ENCODE assay signal across 16 cellular contexts in the genomic region with DNA sequence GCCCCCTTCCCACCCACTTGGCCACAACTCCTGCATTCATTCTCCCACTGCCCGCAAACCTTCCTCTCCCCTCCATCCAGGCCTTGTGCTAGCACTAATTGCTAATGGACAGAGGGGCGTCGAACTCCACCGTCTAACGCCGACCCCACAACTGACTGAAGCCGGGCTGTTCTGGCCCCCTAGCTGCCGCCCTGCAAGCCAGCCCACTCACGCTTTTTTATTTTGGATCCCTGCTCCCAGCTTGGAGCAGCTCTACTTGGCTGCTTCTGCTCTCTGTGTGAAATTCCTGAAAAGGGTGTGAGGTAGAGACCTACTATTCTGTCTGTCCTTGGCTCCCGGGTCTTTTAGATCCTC. TPM values are rescaled to one million over a fixed set of nuclear protein-coding genes. Genes with fewer than 3 reads are reported as not detected.
DNase-seq lines count a peak whose midpoint lies in the region; ATAC-seq and TF ChIP-seq lines count a peak whose summit lies in the region.
"Had no signal": no experiment of that assay in that cellular context is flagged by ENCODE, and none has a peak within 500 bp of the region (broad histone marks: within the 10 kb centered on the region; RNA-seq: fewer than 3 reads in every experiment).

No MANE protein-coding gene starts in this region.

- no peak overlapping the region for H4K8ac ChIP-seq in IMR-90 (ENCODE audit: low read depth in 2 of 2, low read length in 2 of 2)

- no peaks in the 10 kb centered on the region for H3K79me1 ChIP-seq in IMR-90 (ENCODE audit: low read depth in 1 of 2, low read length in 2 of 2)

- no peak overlapping the region for H2BK20ac ChIP-seq in IMR-90 (ENCODE audit: low read depth, low read length)

- H2BK15ac ChIP-seq in IMR-90 (ENCODE audit: low read depth, low read length): no peak overlapping the region

- H2BK120ac ChIP-seq in IMR-90 (ENCODE audit: low read depth, low read length): no peak overlapping the region

- no peak overlapping the region for H2AK9ac ChIP-seq in IMR-90 (replicated peaks; ENCODE audit: low read depth, low read length, poor library complexity)

- H3K27me3 Mint-ChIP-seq in endodermal cell (ENCODE audit: insufficient read depth) (peaks cover 36% of the 10 kb centered on the region), nephron progenitor cell (ENCODE audit: low read depth, poor library complexity) (peaks cover 38% of the 10 kb centered on the region)

- POLR2A ChIA-PET in IMR-90 (lab: Charles Lee; ENCODE audit: unreplicated experiment): no interaction called here

- no TSS peak for BruUV-seq in IMR-90 (replicated peaks; lab: Mats Ljungman, UMichigan)

- TF ChIP-seq CTCF in IMR-90 (conservative IDR thresholded peaks at IDR 0.05; ENCODE audit: low read depth, low read length) (no peak), endodermal cell (conservative IDR thresholded peaks at IDR 0.05) (peak; percentile 39), nephron progenitor cell (IDR thresholded peaks at IDR 0.05) (no peak), gastroesophageal sphincter (IDR thresholded peaks at IDR 0.05) (no peak)

- no peak overlapping the region for H3K18ac ChIP-seq in IMR-90 (ENCODE audit: low read depth, low read length)

- H3K36me3 Mint-ChIP-seq in endodermal cell (ENCODE audit: low read depth) (no peaks in the 10 kb centered on the region), nephron progenitor cell (ENCODE audit: low read depth) (no peaks in the 10 kb centered on the region)

- no peaks in the 10 kb centered on the region for H3K9me1 ChIP-seq in IMR-90 (ENCODE audit: insufficient read depth, low read length)

- H3K4me3 Mint-ChIP-seq in endodermal cell (no peak overlapping the region), nephron progenitor cell (no peak overlapping the region)
- H3K4me3 Mint-ChIP-seq: activated CD4-positive, alpha-beta T cell treated with anti-CD3 and anti-CD28 coated beads for 36 hours had no signal

- H3K4me3 ChIP-seq in BLaER1 (peak overlapping the region; percentile 73), IMR-90 (ENCODE audit: insufficient read depth, low read depth, low read length) (no peak overlapping the region), endodermal cell (ENCODE audit: low read length) (peak overlapping the region; percentile 73), gastroesophageal sphincter (peak overlapping the region in 1 of 2 donors; percentile 55)
- H3K4me3 ChIP-seq: PC-9 had no signal

- H3K4ac ChIP-seq in IMR-90 (ENCODE audit: low read depth, low read length): no peak overlapping the region

- H3K9me3 Mint-ChIP-seq in endodermal cell (no peaks in the 10 kb centered on the region), nephron progenitor cell (no peaks in the 10 kb centered on the region)

- H3K36me3 ChIP-seq in BLaER1 (no peaks in the 10 kb centered on the region), IMR-90 (ENCODE audit: control insufficient read depth, insufficient read depth, low read length) (no peaks in the 10 kb centered on the region), endodermal cell (ENCODE audit: control insufficient read depth, insufficient read depth, low read length) (no peaks in the 10 kb centered on the region), gastroesophageal sphincter (no peaks in the 10 kb centered on the region)

- H3K4me2 ChIP-seq in BLaER1: peak overlapping the region; percentile 95
- no peak overlapping the region for H3K4me2 ChIP-seq in IMR-90 (ENCODE audit: low read depth, low read length)
- H3K4me2 ChIP-seq: PC-9 had no signal

- CTCF ChIA-PET in IMR-90 (lab: Yijun Ruan, JAX): no interaction called here

- H3K27me3 ChIP-seq in BLaER1 (peaks cover 54% of the 10 kb centered on the region), IMR-90 (ENCODE audit: control insufficient read depth, insufficient read depth, low read length) (peaks cover 34% of the 10 kb centered on the region), endodermal cell (ENCODE audit: control insufficient read depth, insufficient read depth, low read length, poor library complexity, severe bottlenecking) (peaks cover 87% of the 10 kb centered on the region), gastroesophageal sphincter (peaks cover 90% of the 10 kb centered on the region)

- H3K27ac Mint-ChIP-seq in endodermal cell: no peak overlapping the region
- H3K27ac Mint-ChIP-seq in nephron progenitor cell: no peak overlapping the region
- H3K27ac Mint-ChIP-seq: activated CD4-positive, alpha-beta T cell treated with anti-CD3 and anti-CD28 coated beads for 36 hours had no signal

- intact Hi-C loops in IMR-90 (cut with micrococcal nuclease): no loop called here

- peaks cover 18% of the 10 kb centered on the region for H3K4me1 Mint-ChIP-seq in endodermal cell
- peaks cover 30% of the 10 kb centered on the region for H3K4me1 Mint-ChIP-seq in nephron progenitor cell
- H3K4me1 Mint-ChIP-seq: activated CD4-positive, alpha-beta T cell treated with anti-CD3 and anti-CD28 coated beads for 36 hours had no signal

- no peak for DNase-seq in IMR-90
- peak; percentile 75 for DNase-seq in endodermal cell
- peak; percentile 32 for DNase-seq in nephron progenitor cell
- DNase-seq in activated CD8-positive, alpha-beta memory T cell treated with anti-CD3 and anti-CD28 coated beads, Interleukin-2, amount 50 U/mL, for 4 hours: no peak
- DNase-seq in mesenteric fat pad (ENCODE audit: low spot score): no peak
- DNase-seq: activated CD4-positive, alpha-beta T cell treated with anti-CD3 and anti-CD28 coated beads for 36 hours; cerebellar nuclear complex; DMS153; HCEC 1CT; NCI-H446 treated with DMSO at 0.1 percent for 48 hours; PC-9; stimulated activated naive CD4-positive, alpha-beta T cell treated with Interleukin-2 at 50 U/mL for 16 hours had no signal

- no peak overlapping the region for H3K23ac ChIP-seq in IMR-90 (ENCODE audit: low read depth, low read length)

- no peak overlapping the region for H4K91ac ChIP-seq in IMR-90 (ENCODE audit: insufficient read depth, low read depth, low read length)

- no peak overlapping the region for H2AK5ac ChIP-seq in IMR-90 (ENCODE audit: low read depth, low read length)

- H3K4me1 ChIP-seq in BLaER1: peaks cover 23% of the 10 kb centered on the region
- H3K4me1 ChIP-seq in IMR-90 (ENCODE audit: control insufficient read depth, insufficient read depth, low read length): no peaks in the 10 kb centered on the region
- H3K4me1 ChIP-seq in endodermal cell (ENCODE audit: control insufficient read depth, insufficient read depth, low read length): no peaks in the 10 kb centered on the region
- peaks cover 0 to 27% (median 6%) of the 10 kb centered on the region in 3 donors for H3K4me1 ChIP-seq in gastroesophageal sphincter

- H2AFZ ChIP-seq in IMR-90 (replicated peaks; ENCODE audit: low read length, poor library complexity): peak overlapping the region; percentile 54
- H2AFZ ChIP-seq: PC-9 had no signal

- no peak overlapping the region for H4K5ac ChIP-seq in IMR-90 (ENCODE audit: low read depth, low read length)

- H4K20me1 ChIP-seq in BLaER1: peaks cover 22% of the 10 kb centered on the region
- no peaks in the 10 kb centered on the region for H4K20me1 ChIP-seq in IMR-90 (ENCODE audit: insufficient read depth, low read length)

- ATAC-seq in IMR-90 (ENCODE audit: low read depth): no peak
- ATAC-seq in gastroesophageal sphincter: no peak
- no peak for ATAC-seq in HG03108 (IDR thresholded peaks at IDR 0.05; ENCODE audit: unreplicated experiment)
- ATAC-seq: activated CD4-positive, alpha-beta T cell treated with anti-CD3 and anti-CD28 coated beads for 36 hours; esophagus mucosa had no signal

- TF ChIP-seq POLR2A in IMR-90 (IDR thresholded peaks at IDR 0.05; ENCODE audit: low read depth, low read length): no peak
- no peak for TF ChIP-seq POLR2A in gastroesophageal sphincter (IDR thresholded peaks at IDR 0.05)

- TF ChIP-seq RAD21 in IMR-90 (IDR thresholded peaks at IDR 0.05; ENCODE audit: low read length): no peak

- 0% methylated on average over 3 of the region's 10 CpGs; no CpG with 5 or more reads in 1 of the 2 experiments for WGBS in IMR-90 (ENCODE audit: extremely low coverage in 2 of 2, insufficient read length in 1 of 2), 2 experiments
- 8 to 21% methylated on average over 2 to 10 of the region's 10 CpGs for WGBS in endodermal cell (ENCODE audit: insufficient coverage in 1 of 2, insufficient read length in 1 of 2), 2 experiments
- 0 to 8% methylated on average over 5 to 8 of the region's 10 CpGs for WGBS in gastroesophageal sphincter (ENCODE audit: low coverage in 1 of 2), 2 donors

- H3K9me3 ChIP-seq in BLaER1: no peaks in the 10 kb centered on the region
- H3K9me3 ChIP-seq in IMR-90 (ENCODE audit: control insufficient read depth, insufficient read depth, low read length): no peaks in the 10 kb centered on the region
- H3K9me3 ChIP-seq in endodermal cell (ENCODE audit: control insufficient read depth, low read length): peaks cover 10% of the 10 kb centered on the region
- no peaks in the 10 kb centered on the region for H3K9me3 ChIP-seq in gastroesophageal sphincter

- TF ChIP-seq EP300 in gastroesophageal sphincter (IDR thresholded peaks at IDR 0.05): no peak

- H2BK5ac ChIP-seq in IMR-90 (ENCODE audit: low read depth, low read length, poor library complexity, severe bottlenecking): no peak overlapping the region

- in situ Hi-C loops in IMR-90 (cut with MboI; ENCODE audit: low sequenced_read_pairs): no loop called here

- no peak overlapping the region for H3K56ac ChIP-seq in IMR-90 (ENCODE audit: extremely low read depth, insufficient read depth, low read length)

- H3K9ac ChIP-seq in BLaER1: no peak overlapping the region
- H3K9ac ChIP-seq in IMR-90 (ENCODE audit: low read depth, low read length): no peak overlapping the region
- no peak overlapping the region for H3K9ac ChIP-seq in endodermal cell (ENCODE audit: extremely low read depth, low read length, poor library complexity, severe bottlenecking)

- no peak overlapping the region for H3K14ac ChIP-seq in IMR-90 (replicated peaks; ENCODE audit: low read depth, low read length)

- H3K27ac ChIP-seq in BLaER1 (no peak overlapping the region), IMR-90 (ENCODE audit: insufficient read depth, low read length) (no peak overlapping the region), endodermal cell (ENCODE audit: low read depth, low read length) (no peak overlapping the region), gastroesophageal sphincter (no peak overlapping the region)
- H3K27ac ChIP-seq: PC-9 had no signal

- dilution Hi-C loops in IMR-90 (cut with HindIII; ENCODE audit: low sequenced_read_pairs, unreplicated experiment): no loop called here

TF ChIP-seq in IMR-90, 13 proteins besides CTCF, POLR2A, EP300 and RAD21 (continues in another document):
- TF ChIP-seq CEBPB (IDR thresholded peaks at IDR 0.05; ENCODE audit: low read depth, low read length) (no peak), NFE2L2 (IDR thresholded peaks at IDR 0.05; ENCODE audit: low read depth, low read length) (no peak), MXI1 (IDR thresholded peaks at IDR 0.05; ENCODE audit: borderline replicate concordance, low read depth, low read length) (no peak)

RNA-seq across cellular contexts. Expression of a gene that starts 0.7 kb away (rescaled TPM):
- total RNA-seq in IMR-90 (2012; rRNA removed): 5.3 and 6.8 TPM in 2 replicates
- 3.7 and 3.8 TPM in 2 replicates for polyA plus RNA-seq in IMR-90 (2012; rRNA removed)
- 2.6 and 3.6 TPM in 2 replicates for polyA plus RNA-seq in IMR-90 (2012; cell fraction: cytosol; rRNA removed)
- 1.9 and 2.1 TPM in 2 replicates for polyA plus RNA-seq in IMR-90 (2012; cell fraction: nucleus; rRNA removed; ENCODE audit: low replicate concordance)
- 10 to 100 TPM in 1 of 2 donors, 1 to 10 TPM in 1; 8.9 to 10.4 TPM for total RNA-seq in endodermal cell
- 9.6 TPM for polyA plus RNA-seq in endodermal cell (2013, experiment 1 of 2)
- 8.4 TPM for polyA plus RNA-seq in endodermal cell (2013, experiment 2 of 2)
- total RNA-seq in gastroesophageal sphincter: 1 to 10 TPM; 4.0 to 7.0 (median 4.9) TPM
- total RNA-seq in mesenteric fat pad: 3.1 TPM

Comparison
In these comparisons a context has a peak if more than half of its experiments do, and no peak if none do; other contexts are left out.
1. DNase-seq: peak in endodermal cell (single experiment) and nephron progenitor cell (single experiment); none in IMR-90 (single experiment), activated CD8-positive, alpha-beta memory T cell treated with anti-CD3 and anti-CD28 coated beads, Interleukin-2, amount 50 U/mL, for 4 hours (single experiment) and mesenteric fat pad (single experiment).